ENCODE assay signal across 1 cellular context in genomic region chr22:46303347-46303965, GRCh38.
TF ChIP-seq lines count a peak whose summit lies in the region.

No MANE protein-coding gene starts in this region.

TF ChIP-seq in IMR-90, 13 proteins besides CTCF, POLR2A, EP300 and RAD21:
- TF ChIP-seq CEBPB (IDR thresholded peaks at IDR 0.05; ENCODE audit: low read depth, low read length) (no peak), BHLHE40 (IDR thresholded peaks at IDR 0.05; ENCODE audit: low read depth, low read length) (no peak), SMC3 (IDR thresholded peaks at IDR 0.05; ENCODE audit: low read depth, low read length) (no peak), NFE2L2 (IDR thresholded peaks at IDR 0.05; ENCODE audit: low read depth, low read length) (no peak), MXI1 (IDR thresholded peaks at IDR 0.05; ENCODE audit: borderline replicate concordance, low read depth, low read length) (no peak), RCOR1 (IDR thresholded peaks at IDR 0.05; ENCODE audit: insufficient replicate concordance, low read length) (no peak), CHD1 (IDR thresholded peaks at IDR 0.05; ENCODE audit: low read depth, low read length) (no peak), MAZ (IDR thresholded peaks at IDR 0.05; ENCODE audit: borderline replicate concordance, low read depth, low read length) (no peak), RFX5 (IDR thresholded peaks at IDR 0.05; ENCODE audit: low read depth, low read length) (no peak), FOS (IDR thresholded peaks at IDR 0.05; ENCODE audit: low read depth, low read length) (no peak)
- TF ChIP-seq, protein P1, sequence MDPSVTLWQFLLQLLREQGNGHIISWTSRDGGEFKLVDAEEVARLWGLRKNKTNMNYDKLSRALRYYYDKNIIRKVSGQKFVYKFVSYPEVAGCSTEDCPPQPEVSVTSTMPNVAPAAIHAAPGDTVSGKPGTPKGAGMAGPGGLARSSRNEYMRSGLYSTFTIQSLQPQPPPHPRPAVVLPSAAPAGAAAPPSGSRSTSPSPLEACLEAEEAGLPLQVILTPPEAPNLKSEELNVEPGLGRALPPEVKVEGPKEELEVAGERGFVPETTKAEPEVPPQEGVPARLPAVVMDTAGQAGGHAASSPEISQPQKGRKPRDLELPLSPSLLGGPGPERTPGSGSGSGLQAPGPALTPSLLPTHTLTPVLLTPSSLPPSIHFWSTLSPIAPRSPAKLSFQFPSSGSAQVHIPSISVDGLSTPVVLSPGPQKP (IDR thresholded peaks at IDR 0.05; ENCODE audit: borderline replicate concordance, low read depth, low read length): no peak
- TF ChIP-seq, protein P2, sequence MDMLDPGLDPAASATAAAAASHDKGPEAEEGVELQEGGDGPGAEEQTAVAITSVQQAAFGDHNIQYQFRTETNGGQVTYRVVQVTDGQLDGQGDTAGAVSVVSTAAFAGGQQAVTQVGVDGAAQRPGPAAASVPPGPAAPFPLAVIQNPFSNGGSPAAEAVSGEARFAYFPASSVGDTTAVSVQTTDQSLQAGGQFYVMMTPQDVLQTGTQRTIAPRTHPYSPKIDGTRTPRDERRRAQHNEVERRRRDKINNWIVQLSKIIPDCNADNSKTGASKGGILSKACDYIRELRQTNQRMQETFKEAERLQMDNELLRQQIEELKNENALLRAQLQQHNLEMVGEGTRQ (IDR thresholded peaks at IDR 0.05; ENCODE audit: low read depth, low read length): no peak
